15 cellular contexts compared by ENCODE assay signal in genomic region chr16:12392585-12393089, GRCh38.
DNase-seq lines count a peak whose midpoint lies in the region; ATAC-seq, FAIRE-seq and TF ChIP-seq lines count a peak whose summit lies in the region.
"Had no signal": no experiment of that assay in that cellular context is flagged by ENCODE, and none has a peak within 500 bp of the region (broad histone marks: within the 10 kb centered on the region; RNA-seq: fewer than 3 reads in every experiment).

No MANE protein-coding gene starts in this region.

- H3K4me3 ChIP-seq in GM12864 (ENCODE audit: low read depth, low read length) (no peak overlapping the region), adipocyte (ENCODE audit: low read length) (no peak overlapping the region), foreskin fibroblast (ENCODE audit: low read depth in 1 of 2, low read length in 2 of 2) (no peak overlapping the region), skeletal muscle tissue (ENCODE audit: low read length in 3 of 3) (no peak overlapping the region)

- no peak for DNase-seq in GM12864 (ENCODE audit: low read depth)
- DNase-seq in adipocyte (ENCODE audit: low read depth), result peak; percentile 19
- DNase-seq in foreskin fibroblast, result no peak
- DNase-seq in H54 (ENCODE audit: insufficient read length, low spot score), result no peak
- no peak for DNase-seq in foreskin keratinocyte
- no peak for DNase-seq in activated T-cell treated with anti-CD3 and anti-CD28 coated beads, Interleukin-2, amount 50 U/mL, for 1 hour
- DNase-seq: activated CD8-positive, alpha-beta memory T cell treated with anti-CD3 and anti-CD28 coated beads, Interleukin-2, amount 50 U/mL, for 4 hours; kidney; NCI-H1930; NCI-H774; SIG-M5 had no signal

- no peaks in the 10 kb centered on the region for H3K36me3 ChIP-seq in adipocyte (ENCODE audit: control insufficient read depth, insufficient read depth, low read length, severe bottlenecking)
- H3K36me3 ChIP-seq in skeletal muscle tissue (ENCODE audit: control insufficient read depth in 3 of 3, insufficient read depth in 3 of 3, low read length in 3 of 3), result no peaks in the 10 kb centered on the region

- H3K9ac ChIP-seq in adipocyte (ENCODE audit: low read length), result peak overlapping the region; percentile 59
- no peak overlapping the region for H3K9ac ChIP-seq in skeletal muscle tissue (ENCODE audit: low read depth in 1 of 3, low read length in 3 of 3)

- H3K27me3 ChIP-seq in adipocyte (replicated peaks; ENCODE audit: control insufficient read depth, insufficient read depth, low read length), result no peaks in the 10 kb centered on the region
- H3K27me3 ChIP-seq in skeletal muscle tissue (ENCODE audit: control insufficient read depth in 3 of 3, insufficient read depth in 3 of 3, low read length in 3 of 3), result no peaks in the 10 kb centered on the region
- H3K27me3 ChIP-seq in foreskin keratinocyte, result no peaks in the 10 kb centered on the region

- TF ChIP-seq POLR2A in H54 (IDR thresholded peaks at IDR 0.05; ENCODE audit: low read depth, low read length), result no peak

- FAIRE-seq in H54 (lab: Jason Lieb, UNC), result no peak
- FAIRE-seq: colon, kidney had no signal

- H3K27ac ChIP-seq in skeletal muscle tissue (ENCODE audit: low read depth, low read length) (peak overlapping the region; percentile 1), foreskin keratinocyte (no peak overlapping the region)

- H3K4me1 ChIP-seq in adipocyte (ENCODE audit: control insufficient read depth, insufficient read depth, low read length) (peaks cover 33% of the 10 kb centered on the region), skeletal muscle tissue (ENCODE audit: control insufficient read depth in 3 of 3, insufficient read depth in 3 of 3, low read length in 3 of 3) (peaks cover 10 to 12% (median 10%) of the 10 kb centered on the region in 3 donors), foreskin keratinocyte (peaks cover 7% of the 10 kb centered on the region)

- ATAC-seq in foreskin keratinocyte (no peak), GM18511 (IDR thresholded peaks at IDR 0.05; ENCODE audit: unreplicated experiment) (no peak)
- ATAC-seq: activated naive CD4-positive, alpha-beta T cell treated with anti-CD3 and anti-CD28 coated beads, Interleukin-2, amount 50 U/mL, for 72 hours had no signal

- H3K9me3 ChIP-seq in adipocyte (ENCODE audit: control insufficient read depth, low read length) (no peaks in the 10 kb centered on the region), skeletal muscle tissue (ENCODE audit: control insufficient read depth in 3 of 3, low read length in 3 of 3) (no peaks in the 10 kb centered on the region)

- TF ChIP-seq CTCF in GM12864 (IDR thresholded peaks at IDR 0.05; ENCODE audit: low read depth, low read length, missing control alignments) (peak; percentile 13), foreskin fibroblast (IDR thresholded peaks at IDR 0.05; ENCODE audit: low read depth, low read length) (peak; percentile 42), foreskin keratinocyte (conservative IDR thresholded peaks at IDR 0.05) (no peak)
